Comparison of ENCODE assay signal across 1 cellular context in the genomic region with DNA sequence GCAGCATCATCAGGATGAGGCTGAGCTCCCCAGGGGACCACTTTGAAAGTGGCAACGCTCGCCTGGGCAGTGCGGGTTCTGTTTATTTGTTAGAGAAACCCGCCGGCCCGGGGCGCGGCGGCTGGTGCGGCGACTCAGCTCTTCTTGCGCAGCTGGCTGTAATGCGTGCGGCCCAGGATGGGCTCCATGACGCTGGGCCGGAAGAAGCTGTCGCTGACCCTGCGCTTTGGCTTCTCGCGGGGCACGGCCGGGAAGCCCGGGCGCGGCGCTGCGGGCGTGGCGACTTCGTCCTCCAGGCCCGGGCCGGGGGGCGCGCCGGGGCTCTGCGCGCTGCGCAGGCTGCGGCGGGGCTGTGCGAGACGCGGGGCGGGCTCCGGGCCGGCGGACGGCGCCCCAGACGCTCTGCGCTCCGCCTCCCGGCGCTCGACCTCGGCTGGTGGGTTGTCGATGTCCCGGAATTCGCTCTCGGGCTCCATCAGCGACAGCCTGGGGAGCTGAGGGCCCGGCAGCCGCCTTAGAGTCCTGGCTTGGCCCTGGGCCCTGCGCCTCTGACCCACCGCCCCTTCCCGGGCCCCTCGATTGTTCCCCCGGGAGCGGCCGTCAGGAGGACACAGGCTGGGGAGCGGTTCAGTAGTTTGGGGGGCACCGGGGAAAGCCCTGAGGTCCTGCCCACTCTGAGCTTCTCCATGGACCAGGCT.
TF ChIP-seq lines count a peak whose summit lies in the region.

No MANE protein-coding gene starts in this region.

TF ChIP-seq in HEK293, 187 proteins besides CTCF, POLR2A, EP300 and RAD21 (continued from another document):
- TF ChIP-seq ZBTB20 (tag by site-specific recombination; IDR thresholded peaks at IDR 0.05) (peak; percentile 71; the same call in 1 of the 2 replicates), ZNF423 (tag by site-specific recombination; IDR thresholded peaks at IDR 0.05) (no peak)
